21 cellular contexts compared by ENCODE assay signal in the genomic region with DNA sequence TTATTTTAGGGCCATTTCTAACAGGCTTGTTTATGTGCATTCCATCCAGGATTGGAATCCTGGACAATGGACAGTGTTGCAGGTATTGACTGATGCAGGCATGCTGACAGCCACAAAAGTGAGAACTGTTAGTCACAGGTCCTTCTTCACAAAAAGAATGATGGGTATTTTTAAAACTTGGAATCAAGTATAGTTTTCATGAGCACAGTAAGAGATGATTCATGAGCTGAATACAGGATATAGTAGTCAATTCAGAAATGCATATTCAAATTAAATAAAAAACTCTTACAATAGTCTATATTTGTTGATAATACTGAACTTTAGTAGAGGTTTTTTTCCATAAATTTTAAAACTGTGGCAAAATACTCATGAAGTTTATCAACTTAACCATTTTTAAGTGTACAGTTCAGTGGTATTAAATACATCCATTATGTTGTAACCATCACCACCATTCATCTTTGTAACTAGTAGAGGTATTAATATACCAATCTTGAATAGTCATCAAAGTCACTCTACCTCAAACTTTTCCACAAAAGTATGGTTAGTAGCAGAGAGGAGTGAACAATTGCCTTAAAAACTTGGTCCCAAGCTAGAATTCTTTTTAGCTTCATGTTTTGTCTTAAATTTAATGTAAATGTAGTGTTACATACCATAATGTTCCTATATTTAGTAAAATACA.
DNase-seq lines count a peak whose midpoint lies in the region; ATAC-seq and TF ChIP-seq lines count a peak whose summit lies in the region.
"Had no signal": no experiment of that assay in that cellular context is flagged by ENCODE, and none has a peak within 500 bp of the region (broad histone marks: within the 10 kb centered on the region; RNA-seq: fewer than 3 reads in every experiment).

No MANE protein-coding gene starts in this region.

- intact Hi-C loops in testis (cut with DNase I; ENCODE audit: low total_unique reads) = no loop called here

- no peaks in the 10 kb centered on the region for H3K9me2 ChIP-seq in Karpas-422 (replicated peaks; ENCODE audit: insufficient read depth, low read length)

- H2AFZ ChIP-seq in Karpas-422 (ENCODE audit: low read length) = no peak overlapping the region

- H3K4me1 ChIP-seq in Karpas-422 (ENCODE audit: low read length) (peaks cover 40% of the 10 kb centered on the region), testis (no peaks in the 10 kb centered on the region)
- H3K4me1 ChIP-seq: suprapubic skin had no signal

- H3K9me3 ChIP-seq in Karpas-422 (ENCODE audit: low read length) (peaks cover 6% of the 10 kb centered on the region; the same call in 1 of the 2 replicates), testis (no peaks in the 10 kb centered on the region)
- H3K9me3 ChIP-seq: HAP-1 had no signal

- no peak for TF ChIP-seq POLR2A in testis (IDR thresholded peaks at IDR 0.05)

- H3K36me3 ChIP-seq in Karpas-422 (ENCODE audit: insufficient read depth, low read length) (peaks cover 31% of the 10 kb centered on the region), testis (ENCODE audit: low read depth, missing control alignments) (no peaks in the 10 kb centered on the region)
- H3K36me3 ChIP-seq: suprapubic skin had no signal

- H3K36me3 Mint-ChIP-seq in activated naive CD4-positive, alpha-beta T cell treated with anti-CD3 and anti-CD28 coated beads, Interleukin-2, amount 50 U/mL, for 72 hours = peaks cover 13 to 22% of the 10 kb centered on the region in 2 donors

- H3K9ac ChIP-seq in Karpas-422 (ENCODE audit: low read length) = no peak overlapping the region

- ATAC-seq in activated naive CD4-positive, alpha-beta T cell treated with anti-CD3 and anti-CD28 coated beads, Interleukin-2, amount 50 U/mL, for 72 hours = peak; percentile 89 to 98
- ATAC-seq in esophagus mucosa = peak; percentile 32
- peak; percentile 80 for ATAC-seq in stimulated activated naive CD8-positive, alpha-beta T cell treated with anti-CD3 and anti-CD28 coated beads, Interleukin-15, Interleukin-2, amounts not matched to agents 100 U/mL and 50 U/mL, for 24 hours
- ATAC-seq: heart left ventricle, HepG2, left colon had no signal

- no peak overlapping the region for H3K4me3 ChIP-seq in Karpas-422 (ENCODE audit: low read length)
- H3K4me3 ChIP-seq in testis = no peak overlapping the region
- H3K4me3 ChIP-seq: HAP-1, heart left ventricle, SK-N-MC, suprapubic skin had no signal

- 0 out of 2 replicates have a peak overlapping the region, but pooled peaks have one; percentile 23 for H3K27ac ChIP-seq in Karpas-422 (ENCODE audit: low read length)
- no peak overlapping the region for H3K27ac ChIP-seq in testis
- H3K27ac ChIP-seq: heart left ventricle, SK-N-MC, suprapubic skin had no signal

- no peak for DNase-seq in activated naive CD4-positive, alpha-beta T cell treated with anti-CD3 and anti-CD28 coated beads, Interleukin-2, amount 50 U/mL, for 72 hours (ENCODE audit: low spot score in 2 of 2)
- DNase-seq in activated naive CD4-positive, alpha-beta T cell treated with Interleukin-2 at 50 U/mL for 16 hours = no peak
- DNase-seq in Karpas-422 (no peak), HEK293T (ENCODE audit: extremely low spot score) (no peak), testis (no peak)
- no peak for DNase-seq in stimulated activated naive CD8-positive, alpha-beta T cell treated with anti-CD3 and anti-CD28 coated beads, Interleukin-15, Interleukin-2, amounts not matched to agents 100 U/mL and 50 U/mL, for 24 hours
- DNase-seq: activated CD8-positive, alpha-beta memory T cell treated with anti-CD3 and anti-CD28 coated beads, Interleukin-2, amount 50 U/mL, for 4 hours; caudate nucleus; dermis blood vessel endothelial cell; heart left ventricle; left colon; NCI-H1105 treated with DMSO at 0.1 percent for 48 hours; NCI-H2029 treated with DMSO at 0.1 percent for 48 hours; NCI-H2227 treated with DMSO at 0.1 percent for 48 hours; T-helper 2 cell had no signal

- TF ChIP-seq CTCF in testis (IDR thresholded peaks at IDR 0.05) = no peak

- CTCF ChIA-PET in HEK293T (lab: Yijun Ruan, JAX) = no interaction called here

- peaks cover 12% of the 10 kb centered on the region in 2 donors for H3K9me3 Mint-ChIP-seq in activated naive CD4-positive, alpha-beta T cell treated with anti-CD3 and anti-CD28 coated beads, Interleukin-2, amount 50 U/mL, for 72 hours

- POLR2A ChIA-PET in HEK293T (lab: Yijun Ruan, JAX) = no interaction called here

- no peak overlapping the region for H3K27ac Mint-ChIP-seq in activated naive CD4-positive, alpha-beta T cell treated with anti-CD3 and anti-CD28 coated beads, Interleukin-2, amount 50 U/mL, for 72 hours
- H3K27ac Mint-ChIP-seq: memory B cell had no signal

- peaks cover 9% of the 10 kb centered on the region; the same call in 1 of the 2 replicates for H4K20me1 ChIP-seq in Karpas-422 (ENCODE audit: insufficient read depth, low read depth, low read length)

- no peak overlapping the region for H3K4me2 ChIP-seq in Karpas-422 (ENCODE audit: low read depth, low read length, poor library complexity, severe bottlenecking)

- H3K27me3 ChIP-seq in Karpas-422 (ENCODE audit: low read length) (no peaks in the 10 kb centered on the region), testis (no peaks in the 10 kb centered on the region)
- H3K27me3 ChIP-seq: heart left ventricle, suprapubic skin had no signal

- peaks cover 99% of the 10 kb centered on the region for H3K79me2 ChIP-seq in Karpas-422 (ENCODE audit: low read length)

TF ChIP-seq in HEK293T, 16 proteins besides CTCF, POLR2A, EP300 and RAD21:
- TF ChIP-seq SP1 (IDR thresholded peaks at IDR 0.05) = no peak
- no peak for TF ChIP-seq CTBP1 (IDR thresholded peaks at IDR 0.05; ENCODE audit: borderline replicate concordance)
- no peak for TF ChIP-seq BHLHE40 (IDR thresholded peaks at IDR 0.05; ENCODE audit: borderline replicate concordance)
- no peak for TF ChIP-seq L3MBTL2 (conservative IDR thresholded peaks at IDR 0.05)
- TF ChIP-seq FOXM1 (IDR thresholded peaks at IDR 0.05; ENCODE audit: borderline replicate concordance) = no peak
- no peak for TF ChIP-seq HDGF (IDR thresholded peaks at IDR 0.05; ENCODE audit: borderline replicate concordance)
- TF ChIP-seq FOXA1 (IDR thresholded peaks at IDR 0.05) = no peak
- TF ChIP-seq SUZ12 (IDR thresholded peaks at IDR 0.05) = no peak
- TF ChIP-seq TARDBP (IDR thresholded peaks at IDR 0.05) = no peak
- TF ChIP-seq LEF1 (IDR thresholded peaks at IDR 0.05; ENCODE audit: borderline replicate concordance) = no peak
- no peak for TF ChIP-seq NFRKB (IDR thresholded peaks at IDR 0.05)
- no peak for TF ChIP-seq PKNOX1 (IDR thresholded peaks at IDR 0.05)
- TF ChIP-seq ELF4 (IDR thresholded peaks at IDR 0.05) = no peak
- TF ChIP-seq FOXK2 (IDR thresholded peaks at IDR 0.05) = no peak
- no peak for TF ChIP-seq ZNF384 (IDR thresholded peaks at IDR 0.05)

Comparison
In these comparisons a context has a peak if more than half of its experiments do, and no peak if none do; other contexts are left out.
1. ATAC-seq: peak in every context shown above with its lines; median percentile 94 in activated naive CD4-positive, alpha-beta T cell treated with anti-CD3 and anti-CD28 coated beads, Interleukin-2, amount 50 U/mL, for 72 hours; 80 in stimulated activated naive CD8-positive, alpha-beta T cell treated with anti-CD3 and anti-CD28 coated beads, Interleukin-15, Interleukin-2, amounts not matched to agents 100 U/mL and 50 U/mL, for 24 hours; 32 in esophagus mucosa.